In the genomic region with DNA sequence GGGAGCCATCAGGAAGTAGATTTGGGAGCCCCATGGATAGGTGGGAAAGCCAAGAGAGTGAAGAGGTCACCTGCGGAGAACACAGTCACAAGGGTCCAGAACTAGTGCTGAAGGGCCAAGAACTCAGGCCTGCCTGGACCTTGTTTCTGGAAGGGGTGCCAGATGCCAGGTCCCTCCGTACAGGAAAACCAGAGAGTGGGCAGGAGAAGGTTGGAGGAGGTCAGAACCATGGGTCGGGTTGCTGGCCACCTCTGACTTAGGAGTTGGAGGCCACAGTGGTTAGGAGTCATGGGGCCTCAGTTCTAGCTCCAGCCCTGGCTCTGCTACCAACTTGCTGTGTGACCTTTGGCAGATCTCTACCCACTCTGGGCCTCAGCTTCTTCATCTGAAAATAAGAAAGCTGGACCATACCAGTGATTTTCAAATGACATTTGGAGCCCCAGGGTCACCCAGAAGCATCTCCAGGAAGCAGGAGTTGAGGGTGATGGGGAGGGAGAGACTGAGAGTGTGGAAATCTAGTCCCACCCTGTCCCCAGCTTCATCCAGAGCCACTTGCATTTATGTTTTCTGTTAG, we compare ENCODE assay signal across 24 cellular contexts. TPM values are rescaled to one million over a fixed set of nuclear protein-coding genes. Genes with fewer than 3 reads are reported as not detected.
DNase-seq lines count a peak whose midpoint lies in the region; TF ChIP-seq lines count a peak whose summit lies in the region.
"Had no signal": no experiment of that assay in that cellular context is flagged by ENCODE, and none has a peak within 500 bp of the region (broad histone marks: within the 10 kb centered on the region; RNA-seq: fewer than 3 reads in every experiment).

No MANE protein-coding gene starts in this region.

- peak overlapping the region; percentile 45 for H3K27ac ChIP-seq in muscle layer of duodenum (ENCODE audit: low read length)
- peak overlapping the region; percentile 18 for H3K27ac ChIP-seq in suprapubic skin
- H3K27ac ChIP-seq: ascending aorta; BLaER1 treated with 17β-estradiol and CSF1 and Interleukin-3, amounts not matched to agents 10 nM and 100 nM; epithelial cell of prostate; neutrophil had no signal

- peak; percentile 85 for DNase-seq in SKM-1 treated with dmso at 0.1 percent for 144 hours (lab: John Stamatoyannopoulos, UW; ENCODE audit: unreplicated experiment)
- no peak for DNase-seq in SKM-1 (lab: John Stamatoyannopoulos, UW; ENCODE audit: unreplicated experiment)
- DNase-seq in adipocyte (ENCODE audit: low read depth) = no peak
- peak in 1 of 2 donors; percentile 40 for DNase-seq in suprapubic skin (ENCODE audit: low spot score in 2 of 2)
- no peak for DNase-seq in NCI-H2196 treated with DMSO at 0.1 percent for 48 hours (lab: John Stamatoyannopoulos, UW; ENCODE audit: unreplicated experiment)
- DNase-seq in activated naive CD4-positive, alpha-beta T cell treated with anti-CD3 and anti-CD28 coated beads, Interleukin-2, amount 50 U/mL, for 16 hours = no peak
- DNase-seq in activated CD4-positive, CD25-positive, alpha-beta regulatory T cell (lab: John Stamatoyannopoulos, UW) = no peak
- DNase-seq: ACHN; activated B cell treated with CpG ODN at 0.5 μM for 24 hours; activated CD4-positive, alpha-beta memory T cell treated with anti-CD3 and anti-CD28 coated beads for 36 hours; activated naive CD4-positive, alpha-beta T cell treated with anti-CD3 and anti-CD28 coated beads for 36 hours; activated T-cell treated with anti-CD3 and anti-CD28 coated beads, Interleukin-2, amount 50 U/mL, for 1 hour; Caco-2; left ventricle myocardium inferior; mucosa of descending colon; NCI-H1436; NCI-H2171; NCI-H748 treated with DMSO at 0.1 percent for 48 hours; T-helper 9 cell had no signal

- peak overlapping the region; percentile 49 for H3K9ac ChIP-seq in adipocyte (ENCODE audit: low read length)
- H3K9ac ChIP-seq: BLaER1 treated with 17β-estradiol and CSF1 and Interleukin-3, amounts not matched to agents 10 nM and 100 nM had no signal

- H3K27me3 ChIP-seq in adipocyte (replicated peaks; ENCODE audit: control insufficient read depth, insufficient read depth, low read length) (no peaks in the 10 kb centered on the region), muscle layer of duodenum (ENCODE audit: low read depth, low read length) (no peaks in the 10 kb centered on the region), suprapubic skin (no peaks in the 10 kb centered on the region)
- H3K27me3 ChIP-seq: ascending aorta; BLaER1 treated with 17β-estradiol and CSF1 and Interleukin-3, amounts not matched to agents 10 nM and 100 nM; neutrophil had no signal

- 89% methylated on average over 3 of the region's 3 CpGs for WGBS in suprapubic skin

- H3K4me1 ChIP-seq in adipocyte (ENCODE audit: control insufficient read depth, insufficient read depth, low read length) (peaks cover 69% of the 10 kb centered on the region), muscle layer of duodenum (ENCODE audit: control insufficient read depth in 1 of 2, insufficient read depth in 2 of 2, low read length in 2 of 2) (peaks cover 29 to 45% of the 10 kb centered on the region in 2 donors), suprapubic skin (peaks cover 38% of the 10 kb centered on the region)
- H3K4me1 ChIP-seq: Caco-2 had no signal

- H3K9me3 ChIP-seq in adipocyte (ENCODE audit: control insufficient read depth, low read length) = no peaks in the 10 kb centered on the region
- no peaks in the 10 kb centered on the region for H3K9me3 ChIP-seq in muscle layer of duodenum (ENCODE audit: control insufficient read depth in 1 of 2, low read length in 2 of 2)
- no peaks in the 10 kb centered on the region for H3K9me3 ChIP-seq in suprapubic skin
- H3K9me3 ChIP-seq: ascending aorta; BLaER1 treated with 17β-estradiol and CSF1 and Interleukin-3, amounts not matched to agents 10 nM and 100 nM; Caco-2; left ventricle myocardium inferior; mucosa of descending colon; neutrophil had no signal

- no peak for TF ChIP-seq EP300 in suprapubic skin (IDR thresholded peaks at IDR 0.05)

- H3K36me3 ChIP-seq in adipocyte (ENCODE audit: control insufficient read depth, insufficient read depth, low read length, severe bottlenecking) (no peaks in the 10 kb centered on the region), muscle layer of duodenum (ENCODE audit: control insufficient read depth in 1 of 2, insufficient read depth in 2 of 2, low read length in 2 of 2) (no peaks in the 10 kb centered on the region), suprapubic skin (no peaks in the 10 kb centered on the region)
- H3K36me3 ChIP-seq: ascending aorta; BLaER1 treated with 17β-estradiol and CSF1 and Interleukin-3, amounts not matched to agents 10 nM and 100 nM; left ventricle myocardium inferior; neutrophil had no signal

- no peak overlapping the region for H3K4me3 ChIP-seq in adipocyte (ENCODE audit: low read length)
- no peak overlapping the region for H3K4me3 ChIP-seq in muscle layer of duodenum (ENCODE audit: low read depth in 1 of 2, low read length in 2 of 2)
- H3K4me3 ChIP-seq in suprapubic skin = no peak overlapping the region
- H3K4me3 ChIP-seq: ascending aorta; BLaER1 treated with 17β-estradiol and CSF1 and Interleukin-3, amounts not matched to agents 10 nM and 100 nM; left ventricle myocardium inferior; mucosa of descending colon had no signal

- TF ChIP-seq POLR2A in suprapubic skin (IDR thresholded peaks at IDR 0.05) = no peak

- no peak for TF ChIP-seq CTCF in suprapubic skin (IDR thresholded peaks at IDR 0.05)

RNA-seq across cellular contexts. Expression of a gene that starts 20.8 kb away (rescaled TPM):
- 1 to 10 TPM; 1.9 to 8.5 (median 3.0) TPM for total RNA-seq in suprapubic skin
- total RNA-seq: activated B cell treated with CpG ODN at 0.5 μM for 24 hours, Caco-2 had no signal
